Comparison of ENCODE assay signal across 13 cellular contexts in the genomic region with DNA sequence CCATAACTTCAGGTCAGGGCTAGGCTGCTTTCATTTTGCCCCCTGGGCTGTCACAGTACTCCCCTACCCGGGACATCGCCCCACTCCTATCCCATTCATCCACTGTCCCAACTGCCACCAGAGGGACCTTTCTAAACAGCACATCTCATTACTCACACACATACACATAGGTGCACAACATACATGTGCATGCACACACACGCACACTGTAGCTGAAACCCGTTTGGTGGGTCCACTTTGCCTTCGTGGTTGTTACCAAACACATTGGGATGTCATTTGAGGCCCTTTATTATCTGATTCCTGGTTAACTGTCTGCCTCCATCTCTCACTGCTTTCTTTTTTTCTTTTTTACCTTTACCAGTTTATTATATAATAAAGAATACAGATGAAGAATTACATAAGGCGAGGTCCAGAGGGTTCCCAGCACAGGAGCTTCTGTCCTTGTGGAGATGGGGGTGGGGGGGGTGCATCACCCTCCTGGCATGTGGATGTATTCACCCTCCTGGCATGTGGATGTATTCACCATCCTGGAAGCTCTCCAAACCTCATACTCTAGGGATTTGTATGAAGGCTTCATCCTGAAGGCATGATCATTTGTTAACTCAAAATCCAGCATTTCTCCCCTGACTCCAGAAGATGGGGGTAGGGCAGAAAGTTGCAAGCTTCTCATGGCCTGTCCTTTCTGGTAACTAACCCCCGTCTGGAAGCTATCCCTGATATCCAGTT.
DNase-seq lines count a peak whose midpoint lies in the region; ATAC-seq and TF ChIP-seq lines count a peak whose summit lies in the region.
"Had no signal": no experiment of that assay in that cellular context is flagged by ENCODE, and none has a peak within 500 bp of the region (broad histone marks: within the 10 kb centered on the region; RNA-seq: fewer than 3 reads in every experiment).

No MANE protein-coding gene starts in this region.

- H3K4me2 ChIP-seq in mesendoderm (ENCODE audit: low read length) = no peak overlapping the region

- no peaks in the 10 kb centered on the region for H3K79me2 ChIP-seq in mesendoderm (ENCODE audit: control insufficient read depth, insufficient read depth, low read length)
- H3K79me2 ChIP-seq: parathyroid adenoma had no signal

- no peaks in the 10 kb centered on the region for H3K27me3 ChIP-seq in mesendoderm (ENCODE audit: insufficient read depth, low read length, poor library complexity)

- H2AK5ac ChIP-seq in mesendoderm (ENCODE audit: low read length) = no peak overlapping the region

- H2BK120ac ChIP-seq in mesendoderm (ENCODE audit: low read depth, low read length) = no peak overlapping the region

- no peaks in the 10 kb centered on the region for H3K36me3 ChIP-seq in mesendoderm (ENCODE audit: control insufficient read depth, insufficient read depth, low read length)

- peaks cover 6% of the 10 kb centered on the region for H3K36me3 Mint-ChIP-seq in chondrocyte (ENCODE audit: low read depth)
- H3K36me3 Mint-ChIP-seq in activated T-cell treated with anti-CD3 and anti-CD28 coated beads, Interleukin-2, amount 50 U/mL, for 4 hours (ENCODE audit: insufficient read depth) = no peaks in the 10 kb centered on the region

- H2BK15ac ChIP-seq in mesendoderm (replicated peaks; ENCODE audit: low read depth) = no peak overlapping the region

- H3K18ac ChIP-seq in mesendoderm (ENCODE audit: low read length) = no peak overlapping the region

- TF ChIP-seq CTCF in AG10803 (conservative IDR thresholded peaks at IDR 0.05; ENCODE audit: low read length) (no peak), chondrocyte (IDR thresholded peaks at IDR 0.05) (peak; percentile 13)

- peak; percentile 99 for DNase-seq in AG10803 (ENCODE audit: low read depth)
- peak; percentile 100 for DNase-seq in M059J (ENCODE audit: low read depth)
- no peak for DNase-seq in chondrocyte (ENCODE audit: low spot score)
- peak; percentile 24 for DNase-seq in mesendoderm
- DNase-seq in RPMI8226 = no peak
- DNase-seq in superior temporal gyrus (ENCODE audit: extremely low spot score) = no peak
- DNase-seq in activated T-cell treated with anti-CD3 and anti-CD28 coated beads, Interleukin-2, amount 50 U/mL, for 4 hours = no peak
- DNase-seq in NCI-H1930 (lab: John Stamatoyannopoulos, UW) = no peak
- DNase-seq: activated effector memory CD4-positive, alpha-beta T cell treated with anti-CD3 and anti-CD28 coated beads, Interleukin-2, amount 50 U/mL, for 16 hours; effector memory CD8-positive, alpha-beta T cell; islet precursor cell; WERI-Rb-1 had no signal

- H4K5ac ChIP-seq in mesendoderm (ENCODE audit: low read length) = no peak overlapping the region

- H3K4me3 Mint-ChIP-seq in chondrocyte (ENCODE audit: unreplicated experiment) = no peak overlapping the region
- H3K4me3 Mint-ChIP-seq in activated T-cell treated with anti-CD3 and anti-CD28 coated beads, Interleukin-2, amount 50 U/mL, for 4 hours = no peak overlapping the region
- H3K4me3 Mint-ChIP-seq: effector memory CD8-positive, alpha-beta T cell had no signal

- no peaks in the 10 kb centered on the region for H3K27me3 Mint-ChIP-seq in chondrocyte (ENCODE audit: low read depth)
- no peaks in the 10 kb centered on the region for H3K27me3 Mint-ChIP-seq in activated T-cell treated with anti-CD3 and anti-CD28 coated beads, Interleukin-2, amount 50 U/mL, for 4 hours (ENCODE audit: low read depth)

- H3K4me1 Mint-ChIP-seq in chondrocyte (ENCODE audit: low read depth) = peaks cover 84% of the 10 kb centered on the region
- no peaks in the 10 kb centered on the region for H3K4me1 Mint-ChIP-seq in activated T-cell treated with anti-CD3 and anti-CD28 coated beads, Interleukin-2, amount 50 U/mL, for 4 hours (ENCODE audit: low read depth)

- H3K27ac Mint-ChIP-seq in chondrocyte (ENCODE audit: unreplicated experiment) = peak overlapping the region; percentile 86
- H3K27ac Mint-ChIP-seq: effector memory CD8-positive, alpha-beta T cell had no signal

- ATAC-seq in activated T-cell treated with anti-CD3 and anti-CD28 coated beads, Interleukin-2, amount 50 U/mL, for 4 hours = no peak
- ATAC-seq: effector memory CD8-positive, alpha-beta T cell had no signal

- H3K9me3 Mint-ChIP-seq in chondrocyte (ENCODE audit: low read depth) = peaks cover 3% of the 10 kb centered on the region
- peaks cover 4% of the 10 kb centered on the region for H3K9me3 Mint-ChIP-seq in activated T-cell treated with anti-CD3 and anti-CD28 coated beads, Interleukin-2, amount 50 U/mL, for 4 hours

- no peak overlapping the region for H3K4ac ChIP-seq in mesendoderm (ENCODE audit: low read depth, low read length)

- no peak overlapping the region for H3K56ac ChIP-seq in mesendoderm (ENCODE audit: low read length)

- no peak overlapping the region for H3K27ac ChIP-seq in mesendoderm (ENCODE audit: low read depth, low read length)
- H3K27ac ChIP-seq: parathyroid adenoma, WERI-Rb-1 had no signal

- H2BK5ac ChIP-seq in mesendoderm (ENCODE audit: low read length) = no peak overlapping the region

- H3K4me1 ChIP-seq in mesendoderm (ENCODE audit: control insufficient read depth, low read depth, low read length) = no peaks in the 10 kb centered on the region
- H3K4me1 ChIP-seq: parathyroid adenoma had no signal

- H3K79me1 ChIP-seq in mesendoderm (ENCODE audit: low read length) = no peaks in the 10 kb centered on the region

- no CpG with 5 or more reads among the region's 7 CpGs for WGBS in mesendoderm (ENCODE audit: extremely low coverage, insufficient coverage, low lambda C conversion rate)

- no peak overlapping the region for H3K23ac ChIP-seq in mesendoderm (ENCODE audit: low read length)

- H3K9ac ChIP-seq in mesendoderm (ENCODE audit: low read length) = no peak overlapping the region
- H3K9ac ChIP-seq: parathyroid adenoma had no signal

- H4K8ac ChIP-seq in mesendoderm (ENCODE audit: low read depth, low read length) = no peak overlapping the region

- H3K4me3 ChIP-seq in AG10803 (ENCODE audit: low read length) = no peak overlapping the region
- no peak overlapping the region for H3K4me3 ChIP-seq in mesendoderm (ENCODE audit: low read length)

Comparison
In these comparisons a context has a peak if more than half of its experiments do, and no peak if none do; other contexts are left out.
1. DNase-seq: peak in AG10803 (single experiment), M059J (single experiment) and mesendoderm (single experiment); none in chondrocyte (single experiment), RPMI8226 (single experiment), superior temporal gyrus (single experiment), activated T-cell treated with anti-CD3 and anti-CD28 coated beads, Interleukin-2, amount 50 U/mL, for 4 hours (single experiment) and NCI-H1930 (0 of 2).